ENCODE assay signal across 8 cellular contexts in the genomic region with DNA sequence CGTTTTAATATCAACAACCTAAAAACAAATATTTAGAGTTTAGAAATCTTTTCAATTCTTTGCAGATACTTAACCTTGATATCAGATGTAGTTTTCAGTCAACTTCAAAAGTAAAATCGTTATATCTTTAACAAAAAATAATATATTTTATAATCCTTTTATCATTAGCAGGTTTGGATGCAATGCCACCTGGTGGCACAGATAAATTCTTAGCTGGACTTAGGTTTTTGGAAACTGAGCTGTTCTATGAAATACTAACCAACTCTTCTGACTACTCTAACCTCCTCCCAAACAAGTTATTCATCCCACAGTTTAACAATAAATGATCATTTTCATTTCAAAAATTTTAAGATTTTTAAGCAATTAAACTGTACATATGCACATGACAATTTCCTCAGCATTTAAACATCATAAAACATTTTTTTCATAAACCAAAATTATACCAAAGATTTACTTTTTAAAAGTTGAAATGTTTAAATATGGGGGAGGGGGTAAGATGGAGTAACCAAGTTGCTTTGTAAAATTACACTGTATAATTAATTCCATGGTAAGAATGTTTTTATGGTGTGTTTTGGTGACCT. TPM values are rescaled to one million over a fixed set of nuclear protein-coding genes. Genes with fewer than 3 reads are reported as not detected.
DNase-seq lines count a peak whose midpoint lies in the region; ATAC-seq, FAIRE-seq and TF ChIP-seq lines count a peak whose summit lies in the region.

No MANE protein-coding gene starts in this region.

- no peaks in the 10 kb centered on the region for H3K27me3 ChIP-seq in pancreas

- no peak overlapping the region for H3K27ac ChIP-seq in pancreas

- peaks cover 0 to 8% (median 0%) of the 10 kb centered on the region in 3 donors for H3K4me1 ChIP-seq in pancreas

- DNase-seq in EL: peak; percentile 56
- DNase-seq in NCI-H1105 (lab: John Stamatoyannopoulos, UW): peak; percentile 18
- peak; percentile 65 for DNase-seq in choroid plexus epithelial cell (ENCODE audit: low read depth)
- no peak for DNase-seq in pancreas
- no peak for DNase-seq in NCI-H2227 (lab: John Stamatoyannopoulos, UW; ENCODE audit: unreplicated experiment)
- no peak for DNase-seq in stimulated activated naive CD8-positive, alpha-beta T cell treated with anti-CD3 and anti-CD28 coated beads, Interleukin-15, Interleukin-2, amounts not matched to agents 100 U/mL and 50 U/mL, for 24 hours
- DNase-seq in GM19238 (ENCODE audit: insufficient read length, low spot score): no peak

- peak; percentile 93 for FAIRE-seq in pancreas (lab: Jason Lieb, UNC)

- WGBS in pancreas, 2 donors: 18 to 30% methylated on average over 2 of the region's 2 CpGs

- no peaks in the 10 kb centered on the region for H3K36me3 ChIP-seq in pancreas

- peak overlapping the region; percentile 31 for H3K4me3 ChIP-seq in choroid plexus epithelial cell (ENCODE audit: low read depth, low read length)
- no peak overlapping the region for H3K4me3 ChIP-seq in pancreas

- TF ChIP-seq CTCF in choroid plexus epithelial cell (conservative IDR thresholded peaks at IDR 0.05; ENCODE audit: low read depth, low read length) (peak; percentile 66), pancreas (IDR thresholded peaks at IDR 0.05) (peak in 2 of 4 donors; percentile 21 to 26)

- no peaks in the 10 kb centered on the region for H3K9me3 ChIP-seq in pancreas

- peak in 2 of 4 donors; percentile 55 to 62 for ATAC-seq in pancreas
- ATAC-seq in stimulated activated naive CD8-positive, alpha-beta T cell treated with anti-CD3 and anti-CD28 coated beads, Interleukin-15, Interleukin-2, amounts not matched to agents 100 U/mL and 50 U/mL, for 24 hours: no peak
- ATAC-seq in GM19452 (IDR thresholded peaks at IDR 0.05; ENCODE audit: unreplicated experiment): no peak

- intact Hi-C loops in pancreas (cut with DNase I): no loop called here

RNA-seq across cellular contexts. Expression of gene HIBADH, which starts 56.9 kb away (rescaled TPM):
- 10 to 100 TPM; 10.2 to 19.3 (median 14.2) TPM for total RNA-seq in pancreas
- 10 to 100 TPM; 10.8 to 23.3 TPM for polyA plus RNA-seq in pancreas

Comparison
In these comparisons a context has a peak if more than half of its experiments do, and no peak if none do; other contexts are left out.
1. DNase-seq: peak in EL (single experiment), NCI-H1105 (single experiment) and choroid plexus epithelial cell (single experiment); none in pancreas (0 of 6), NCI-H2227 (single experiment), stimulated activated naive CD8-positive, alpha-beta T cell treated with anti-CD3 and anti-CD28 coated beads, Interleukin-15, Interleukin-2, amounts not matched to agents 100 U/mL and 50 U/mL, for 24 hours (single experiment) and GM19238 (single experiment).